1 cellular context compared by ENCODE assay signal in the genomic region with DNA sequence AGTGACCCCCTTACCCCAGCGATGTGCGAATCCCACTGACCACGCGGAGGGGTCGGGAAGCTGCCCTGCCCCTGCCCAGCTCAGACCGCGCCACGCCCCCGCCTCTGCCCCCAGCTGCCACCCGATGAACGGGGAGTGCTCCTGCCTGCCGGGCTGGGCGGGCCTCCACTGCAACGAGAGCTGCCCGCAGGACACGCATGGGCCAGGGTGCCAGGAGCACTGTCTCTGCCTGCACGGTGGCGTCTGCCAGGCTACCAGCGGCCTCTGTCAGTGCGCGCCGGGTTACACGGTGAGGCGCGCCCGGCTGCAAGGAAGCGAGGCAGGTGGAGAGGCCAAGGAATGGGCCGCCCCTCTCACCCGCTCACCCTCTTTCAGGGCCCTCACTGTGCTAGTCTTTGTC.
TF ChIP-seq lines count a peak whose summit lies in the region.

No MANE protein-coding gene starts in this region.

TF ChIP-seq in SK-N-SH, 30 proteins besides CTCF, POLR2A, EP300 and RAD21:
- TF ChIP-seq RFX5 (IDR thresholded peaks at IDR 0.05; ENCODE audit: low read length) (no peak), PBX3 (IDR thresholded peaks at IDR 0.05) (no peak), GABPA (IDR thresholded peaks at IDR 0.05; ENCODE audit: low read depth) (no peak), FOXM1 (IDR thresholded peaks at IDR 0.05; ENCODE audit: low read depth) (no peak), GATA2 (CRISPR knock-in tag; IDR thresholded peaks at IDR 0.05) (no peak), POLR2AphosphoS5 (IDR thresholded peaks at IDR 0.05; ENCODE audit: low read depth, low read length) (no peak), SIN3A (IDR thresholded peaks at IDR 0.05; ENCODE audit: borderline replicate concordance, low read depth, low read length) (no peak), FOXJ3 (CRISPR knock-in tag; IDR thresholded peaks at IDR 0.05) (no peak)
- TF ChIP-seq, protein P1, sequence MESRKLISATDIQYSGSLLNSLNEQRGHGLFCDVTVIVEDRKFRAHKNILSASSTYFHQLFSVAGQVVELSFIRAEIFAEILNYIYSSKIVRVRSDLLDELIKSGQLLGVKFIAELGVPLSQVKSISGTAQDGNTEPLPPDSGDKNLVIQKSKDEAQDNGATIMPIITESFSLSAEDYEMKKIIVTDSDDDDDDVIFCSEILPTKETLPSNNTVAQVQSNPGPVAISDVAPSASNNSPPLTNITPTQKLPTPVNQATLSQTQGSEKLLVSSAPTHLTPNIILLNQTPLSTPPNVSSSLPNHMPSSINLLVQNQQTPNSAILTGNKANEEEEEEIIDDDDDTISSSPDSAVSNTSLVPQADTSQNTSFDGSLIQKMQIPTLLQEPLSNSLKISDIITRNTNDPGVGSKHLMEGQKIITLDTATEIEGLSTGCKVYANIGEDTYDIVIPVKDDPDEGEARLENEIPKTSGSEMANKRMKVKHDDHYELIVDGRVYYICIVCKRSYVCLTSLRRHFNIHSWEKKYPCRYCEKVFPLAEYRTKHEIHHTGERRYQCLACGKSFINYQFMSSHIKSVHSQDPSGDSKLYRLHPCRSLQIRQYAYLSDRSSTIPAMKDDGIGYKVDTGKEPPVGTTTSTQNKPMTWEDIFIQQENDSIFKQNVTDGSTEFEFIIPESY (IDR thresholded peaks at IDR 0.05; ENCODE audit: borderline replicate concordance, low read depth) = no peak
